In the genomic region with DNA sequence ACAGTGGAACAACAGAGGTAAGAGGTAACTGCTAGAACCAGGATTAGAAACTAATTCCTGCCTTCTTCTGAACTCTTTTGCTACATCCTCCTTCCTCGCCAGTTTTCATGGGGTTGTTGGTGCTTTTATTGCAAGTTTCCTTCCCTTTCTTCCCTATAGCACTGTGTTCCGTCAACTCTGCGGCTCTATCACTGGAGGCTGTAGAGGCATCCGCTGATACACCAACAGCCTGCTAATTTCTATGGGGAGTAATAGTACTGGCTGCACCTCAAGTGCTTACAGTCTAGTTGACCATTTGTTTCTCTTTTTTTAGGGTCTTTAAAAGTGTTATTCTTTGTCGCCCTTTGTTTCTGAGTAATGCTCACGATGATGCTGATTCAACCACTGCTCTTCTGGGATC, we compare ENCODE assay signal across 8 cellular contexts. TPM values are rescaled to one million over a fixed set of nuclear protein-coding genes. Genes with fewer than 3 reads are reported as not detected.
DNase-seq lines count a peak whose midpoint lies in the region; ATAC-seq and TF ChIP-seq lines count a peak whose summit lies in the region.

No MANE protein-coding gene starts in this region.

- H3K9me3 ChIP-seq in iPS-20b (ENCODE audit: insufficient read depth, low read depth, low read length) (no peaks in the 10 kb centered on the region), suprapubic skin (no peaks in the 10 kb centered on the region)

- TF ChIP-seq EP300 in suprapubic skin (IDR thresholded peaks at IDR 0.05): no peak

- TF ChIP-seq CTCF in WTC11 (IDR thresholded peaks at IDR 0.05) (no peak), suprapubic skin (IDR thresholded peaks at IDR 0.05) (no peak)

- CTCF ChIA-PET in WTC11 (lab: Charles Lee): interaction anchor here (1.1 to 2.7 kb wide), 4 partner anchors 29 to 412 kb away, joined by 3 to 16 read pairs (median 8); no protein-coding TSS in a partner anchor

- TF ChIP-seq POLR2A in suprapubic skin (IDR thresholded peaks at IDR 0.05): no peak

- DNase-seq in EH (ENCODE audit: low read depth) (peak; percentile 4), WTC11 (ENCODE audit: low spot score) (no peak), suprapubic skin (ENCODE audit: low spot score in 2 of 2) (no peak), anterior cingulate cortex (lab: John Stamatoyannopoulos, UW) (no peak)

- ATAC-seq in HG03378 (IDR thresholded peaks at IDR 0.05; ENCODE audit: unreplicated experiment) (peak; percentile 25), WTC11 (peak; percentile 23), HG02970 (IDR thresholded peaks at IDR 0.05; ENCODE audit: low FRiP score, unreplicated experiment) (no peak), esophagus mucosa (no peak)

- H3K4me1 Mint-ChIP-seq in WTC11: peaks cover 16% of the 10 kb centered on the region

- peak overlapping the region; percentile 99 for H3K4me3 Mint-ChIP-seq in WTC11

- H3K9me3 Mint-ChIP-seq in WTC11: no peaks in the 10 kb centered on the region

- peaks cover 4% of the 10 kb centered on the region; the same call in 1 of the 2 replicates for H3K4me1 ChIP-seq in iPS-20b (ENCODE audit: insufficient read depth, low read length)
- peaks cover 23% of the 10 kb centered on the region for H3K4me1 ChIP-seq in suprapubic skin

- no peaks in the 10 kb centered on the region for H3K27me3 Mint-ChIP-seq in WTC11 (ENCODE audit: low read depth)

- peak overlapping the region; percentile 75 for H3K9ac ChIP-seq in iPS-20b (ENCODE audit: low read depth, low read length)

- POLR2A ChIA-PET in WTC11 (lab: Charles Lee): no interaction called here

- peak overlapping the region; percentile 44 for H3K27ac Mint-ChIP-seq in WTC11

- H3K27ac ChIP-seq in iPS-20b (ENCODE audit: low read length) (no peak overlapping the region), suprapubic skin (no peak overlapping the region)

- H3K36me3 ChIP-seq in iPS-20b (ENCODE audit: insufficient read depth, low read depth, low read length) (peaks cover 17% of the 10 kb centered on the region), suprapubic skin (peaks cover 7% of the 10 kb centered on the region)

- peaks cover 11% of the 10 kb centered on the region for H3K36me3 Mint-ChIP-seq in WTC11

- H3K4me3 ChIP-seq in iPS-20b (ENCODE audit: low read length) (peak overlapping the region; percentile 75), suprapubic skin (peak overlapping the region; percentile 94)

- WGBS in suprapubic skin: 3% methylated on average over 6 of the region's 6 CpGs

- H3K27me3 ChIP-seq in iPS-20b (ENCODE audit: insufficient read depth, low read length): no peaks in the 10 kb centered on the region
- H3K27me3 ChIP-seq in suprapubic skin: no peaks in the 10 kb centered on the region

TF ChIP-seq in WTC11, 78 proteins besides CTCF, POLR2A, EP300 and RAD21:
- TF ChIP-seq JAZF1 (CRISPR knock-in tag; IDR thresholded peaks at IDR 0.05) (no peak), GRHL2 (CRISPR knock-in tag; IDR thresholded peaks at IDR 0.05; ENCODE audit: insufficient replicate concordance, severe bottlenecking) (no peak), EMX1 (CRISPR knock-in tag; IDR thresholded peaks at IDR 0.05) (no peak), SP1 (CRISPR knock-in tag; conservative IDR thresholded peaks at IDR 0.05) (no peak), ZNF416 (CRISPR knock-in tag; IDR thresholded peaks at IDR 0.05) (no peak), OVOL2 (CRISPR knock-in tag; IDR thresholded peaks at IDR 0.05; ENCODE audit: borderline replicate concordance) (no peak), RELA (CRISPR knock-in tag; IDR thresholded peaks at IDR 0.05; ENCODE audit: borderline replicate concordance) (no peak), PRRX2 (CRISPR knock-in tag; IDR thresholded peaks at IDR 0.05) (no peak), FOXP1 (CRISPR knock-in tag; IDR thresholded peaks at IDR 0.05; ENCODE audit: borderline replicate concordance) (no peak), FOXJ3 (CRISPR knock-in tag; IDR thresholded peaks at IDR 0.05; ENCODE audit: borderline replicate concordance) (no peak)
- TF ChIP-seq, protein P1, sequence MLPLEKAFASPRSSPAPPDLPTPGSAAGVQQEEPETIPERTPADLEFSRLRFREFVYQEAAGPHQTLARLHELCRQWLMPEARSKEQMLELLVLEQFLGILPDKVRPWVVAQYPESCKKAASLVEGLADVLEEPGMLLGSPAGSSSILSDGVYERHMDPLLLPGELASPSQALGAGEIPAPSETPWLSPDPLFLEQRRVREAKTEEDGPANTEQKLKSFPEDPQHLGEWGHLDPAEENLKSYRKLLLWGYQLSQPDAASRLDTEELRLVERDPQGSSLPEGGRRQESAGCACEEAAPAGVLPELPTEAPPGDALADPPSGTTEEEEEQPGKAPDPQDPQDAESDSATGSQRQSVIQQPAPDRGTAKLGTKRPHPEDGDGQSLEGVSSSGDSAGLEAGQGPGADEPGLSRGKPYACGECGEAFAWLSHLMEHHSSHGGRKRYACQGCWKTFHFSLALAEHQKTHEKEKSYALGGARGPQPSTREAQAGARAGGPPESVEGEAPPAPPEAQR (CRISPR knock-in tag; IDR thresholded peaks at IDR 0.05): no peak
- TF ChIP-seq, protein P2, sequence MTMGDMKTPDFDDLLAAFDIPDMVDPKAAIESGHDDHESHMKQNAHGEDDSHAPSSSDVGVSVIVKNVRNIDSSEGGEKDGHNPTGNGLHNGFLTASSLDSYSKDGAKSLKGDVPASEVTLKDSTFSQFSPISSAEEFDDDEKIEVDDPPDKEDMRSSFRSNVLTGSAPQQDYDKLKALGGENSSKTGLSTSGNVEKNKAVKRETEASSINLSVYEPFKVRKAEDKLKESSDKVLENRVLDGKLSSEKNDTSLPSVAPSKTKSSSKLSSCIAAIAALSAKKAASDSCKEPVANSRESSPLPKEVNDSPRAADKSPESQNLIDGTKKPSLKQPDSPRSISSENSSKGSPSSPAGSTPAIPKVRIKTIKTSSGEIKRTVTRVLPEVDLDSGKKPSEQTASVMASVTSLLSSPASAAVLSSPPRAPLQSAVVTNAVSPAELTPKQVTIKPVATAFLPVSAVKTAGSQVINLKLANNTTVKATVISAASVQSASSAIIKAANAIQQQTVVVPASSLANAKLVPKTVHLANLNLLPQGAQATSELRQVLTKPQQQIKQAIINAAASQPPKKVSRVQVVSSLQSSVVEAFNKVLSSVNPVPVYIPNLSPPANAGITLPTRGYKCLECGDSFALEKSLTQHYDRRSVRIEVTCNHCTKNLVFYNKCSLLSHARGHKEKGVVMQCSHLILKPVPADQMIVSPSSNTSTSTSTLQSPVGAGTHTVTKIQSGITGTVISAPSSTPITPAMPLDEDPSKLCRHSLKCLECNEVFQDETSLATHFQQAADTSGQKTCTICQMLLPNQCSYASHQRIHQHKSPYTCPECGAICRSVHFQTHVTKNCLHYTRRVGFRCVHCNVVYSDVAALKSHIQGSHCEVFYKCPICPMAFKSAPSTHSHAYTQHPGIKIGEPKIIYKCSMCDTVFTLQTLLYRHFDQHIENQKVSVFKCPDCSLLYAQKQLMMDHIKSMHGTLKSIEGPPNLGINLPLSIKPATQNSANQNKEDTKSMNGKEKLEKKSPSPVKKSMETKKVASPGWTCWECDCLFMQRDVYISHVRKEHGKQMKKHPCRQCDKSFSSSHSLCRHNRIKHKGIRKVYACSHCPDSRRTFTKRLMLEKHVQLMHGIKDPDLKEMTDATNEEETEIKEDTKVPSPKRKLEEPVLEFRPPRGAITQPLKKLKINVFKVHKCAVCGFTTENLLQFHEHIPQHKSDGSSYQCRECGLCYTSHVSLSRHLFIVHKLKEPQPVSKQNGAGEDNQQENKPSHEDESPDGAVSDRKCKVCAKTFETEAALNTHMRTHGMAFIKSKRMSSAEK (CRISPR knock-in tag; IDR thresholded peaks at IDR 0.05; ENCODE audit: borderline replicate concordance): no peak

RNA-seq across cellular contexts. Expression of a gene that starts 0.8 kb away (rescaled TPM):
- total RNA-seq in WTC11 (2021) (55.9 to 60.6 TPM (median 58.4 TPM) in 3 replicates), suprapubic skin (1 to 10 TPM; 5.5 to 9.5 (median 7.9) TPM), esophagus mucosa (10.1 TPM)

RNA-seq across cellular contexts. Expression of a gene that starts 20.6 kb away (rescaled TPM):
- total RNA-seq in WTC11 (2021): not detected in 3 replicates
- 1 to 10 TPM in 1 of 4 donors, under 1 TPM in 1, not detected in 2; 0.98 to 1.8 TPM for total RNA-seq in suprapubic skin
- not detected for total RNA-seq in esophagus mucosa

Comparison
In these comparisons a context has a peak if more than half of its experiments do, and no peak if none do; other contexts are left out.
1. ATAC-seq: peak in HG03378 (single experiment) and WTC11 (single experiment); none in HG02970 (single experiment) and esophagus mucosa (single experiment).